ENCODE assay signal across 28 cellular contexts in the genomic region with DNA sequence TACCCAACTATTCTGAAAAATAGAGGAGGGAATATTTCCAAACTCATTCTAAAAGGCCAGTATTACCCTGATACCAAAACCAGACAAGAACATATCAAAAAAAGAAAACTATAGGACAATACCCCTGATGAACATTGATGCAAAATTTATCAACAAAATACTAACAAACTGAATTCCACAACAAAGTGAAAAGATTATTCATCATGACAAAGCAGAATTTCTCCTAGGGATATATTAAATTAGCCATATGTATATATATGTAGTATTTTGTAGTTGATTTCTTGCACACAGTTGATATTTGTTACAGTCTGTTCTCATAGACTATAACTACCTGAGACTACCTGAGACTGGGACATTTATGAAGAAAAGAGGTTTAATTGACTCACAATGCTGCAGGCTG.
"Had no signal": no experiment of that assay in that cellular context is flagged by ENCODE, and none has a peak within 500 bp of the region (broad histone marks: within the 10 kb centered on the region; RNA-seq: fewer than 3 reads in every experiment).

No MANE protein-coding gene starts in this region.

- H3K36me3 ChIP-seq: colonic mucosa, esophagus muscularis mucosa, esophagus squamous epithelium, gastrocnemius medialis, gastroesophageal sphincter, heart right ventricle had no signal

- H3K27ac ChIP-seq: colonic mucosa, coronary artery, dorsolateral prefrontal cortex, epithelial cell of prostate, esophagus muscularis mucosa, esophagus squamous epithelium, foreskin keratinocyte, gastrocnemius medialis, gastroesophageal sphincter, heart left ventricle, heart right ventricle had no signal

- ATAC-seq: effector memory CD8-positive, alpha-beta T cell; esophagus mucosa; foreskin keratinocyte; gastrocnemius medialis; gastroesophageal sphincter; heart left ventricle; heart right ventricle had no signal

- H3K27me3 ChIP-seq: colonic mucosa, dorsolateral prefrontal cortex, esophagus muscularis mucosa, esophagus squamous epithelium, foreskin keratinocyte, gastrocnemius medialis, gastroesophageal sphincter, heart left ventricle, heart right ventricle had no signal

- H3K4me3 ChIP-seq: colonic mucosa, coronary artery, dorsolateral prefrontal cortex, esophagus muscularis mucosa, esophagus squamous epithelium, gastrocnemius medialis, gastroesophageal sphincter, heart left ventricle, heart right ventricle had no signal

- FAIRE-seq: colon, endometrium, endothelial cell of umbilical vein, frontal cortex had no signal

- H3K4me1 ChIP-seq: colonic mucosa, esophagus muscularis mucosa, esophagus squamous epithelium, foreskin keratinocyte, gastrocnemius medialis, gastroesophageal sphincter had no signal

- DNase-seq: colonic mucosa; cortex of kidney; dermis blood vessel endothelial cell; dorsolateral prefrontal cortex; effector CD4-positive, alpha-beta T cell; effector CD8-positive, alpha-beta T cell; effector memory CD4-positive, alpha-beta T cell; effector memory CD8-positive, alpha-beta T cell; endodermal cell; erythroblast; esophagus squamous epithelium; foreskin fibroblast; foreskin keratinocyte; foreskin melanocyte; gastrocnemius medialis; glutamatergic neuron; head of caudate nucleus; heart left ventricle; heart right ventricle had no signal

- H3K9me3 ChIP-seq: colonic mucosa, gastrocnemius medialis had no signal
